ENCODE assay signal across 15 cellular contexts in the genomic region with DNA sequence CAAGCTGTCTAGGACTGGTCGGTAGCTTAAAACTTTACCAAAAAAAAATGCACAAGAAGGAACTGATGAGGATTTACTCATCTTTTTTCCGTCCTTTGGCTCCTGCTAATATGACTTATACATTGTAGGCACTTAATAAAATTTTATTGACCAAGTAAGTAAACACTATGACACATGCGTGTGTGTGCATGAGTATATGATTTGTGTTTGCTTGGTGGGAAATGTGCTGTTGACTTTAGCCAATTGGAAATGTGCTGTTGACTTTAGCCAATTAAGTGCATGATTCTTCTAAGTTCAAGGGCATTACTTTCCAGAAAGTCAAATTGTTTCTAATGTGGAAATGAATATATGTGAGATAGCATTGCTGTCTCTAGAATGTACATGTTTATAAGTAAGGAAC.
DNase-seq lines count a peak whose midpoint lies in the region; ATAC-seq and TF ChIP-seq lines count a peak whose summit lies in the region.
"Had no signal": no experiment of that assay in that cellular context is flagged by ENCODE, and none has a peak within 500 bp of the region (broad histone marks: within the 10 kb centered on the region; RNA-seq: fewer than 3 reads in every experiment).

No MANE protein-coding gene starts in this region.

- H2BK20ac ChIP-seq in IMR-90 (ENCODE audit: low read depth, low read length): no peak overlapping the region

- H3K27me3 ChIP-seq in IMR-90 (ENCODE audit: control insufficient read depth, insufficient read depth, low read length) (no peaks in the 10 kb centered on the region), liver (ENCODE audit: control insufficient read depth in 4 of 4, insufficient read depth in 4 of 4, low read length in 3 of 4) (no peaks in the 10 kb centered on the region), foreskin keratinocyte (no peaks in the 10 kb centered on the region)
- H3K27me3 ChIP-seq in CD8-positive, alpha-beta T cell (ENCODE audit: insufficient read depth, low read length): no peaks in the 10 kb centered on the region

- no peaks in the 10 kb centered on the region for H3K9me3 Mint-ChIP-seq in CD8-positive, alpha-beta T cell
- H3K9me3 Mint-ChIP-seq in activated CD4-positive, alpha-beta memory T cell treated with anti-CD3 and anti-CD28 coated beads for 36 hours: no peaks in the 10 kb centered on the region

- H3K36me3 Mint-ChIP-seq in CD8-positive, alpha-beta T cell: peaks cover 79% of the 10 kb centered on the region
- H3K36me3 Mint-ChIP-seq in activated CD4-positive, alpha-beta memory T cell treated with anti-CD3 and anti-CD28 coated beads for 36 hours: peaks cover 45% of the 10 kb centered on the region

- H3K36me3 ChIP-seq in IMR-90 (ENCODE audit: control insufficient read depth, insufficient read depth, low read length): peaks cover 22% of the 10 kb centered on the region
- H3K36me3 ChIP-seq in liver (ENCODE audit: control insufficient read depth in 4 of 4, insufficient read depth in 3 of 4, low read depth in 1 of 4, low read length in 3 of 4): peaks cover 3 to 39% (median 23%) of the 10 kb centered on the region in 4 donors
- H3K36me3 ChIP-seq in CD8-positive, alpha-beta T cell (ENCODE audit: insufficient read depth, low read length): peaks cover 23% of the 10 kb centered on the region

- H2BK5ac ChIP-seq in IMR-90 (ENCODE audit: low read depth, low read length, poor library complexity, severe bottlenecking): no peak overlapping the region

- no peak for TF ChIP-seq RAD21 in IMR-90 (IDR thresholded peaks at IDR 0.05; ENCODE audit: low read length)
- no peak for TF ChIP-seq RAD21 in liver (IDR thresholded peaks at IDR 0.05)

- no peak overlapping the region for H2BK120ac ChIP-seq in IMR-90 (ENCODE audit: low read depth, low read length)

- no peaks in the 10 kb centered on the region for H3K27me3 Mint-ChIP-seq in CD8-positive, alpha-beta T cell (ENCODE audit: low read depth)
- H3K27me3 Mint-ChIP-seq in activated CD4-positive, alpha-beta memory T cell treated with anti-CD3 and anti-CD28 coated beads for 36 hours: no peaks in the 10 kb centered on the region
- H3K27me3 Mint-ChIP-seq: IgD-negative memory B cell had no signal

- no peak overlapping the region for H3K4ac ChIP-seq in IMR-90 (ENCODE audit: low read depth, low read length)

- CTCF ChIA-PET in IMR-90 (lab: Yijun Ruan, JAX): no interaction called here
- CTCF ChIA-PET in CD8-positive, alpha-beta T cell (lab: Charles Lee): no interaction called here
- CTCF ChIA-PET in activated CD4-positive, alpha-beta memory T cell treated with anti-CD3 and anti-CD28 coated beads for 36 hours (lab: Charles Lee): no interaction called here

- H3K9me3 ChIP-seq in IMR-90 (ENCODE audit: control insufficient read depth, insufficient read depth, low read length) (no peaks in the 10 kb centered on the region), liver (ENCODE audit: control insufficient read depth in 4 of 4, low read length in 3 of 4) (no peaks in the 10 kb centered on the region)
- H3K9me3 ChIP-seq in CD8-positive, alpha-beta T cell (ENCODE audit: low read length): no peaks in the 10 kb centered on the region
- H3K9me3 ChIP-seq: A549 had no signal

- no peaks in the 10 kb centered on the region; the same call in 1 of the 2 replicates for H4K20me1 ChIP-seq in IMR-90 (ENCODE audit: insufficient read depth, low read length)

- 86% methylated on average over 1 of the region's 3 CpGs; no CpG with 5 or more reads in 1 of the 2 experiments for WGBS in IMR-90 (ENCODE audit: extremely low coverage in 2 of 2, insufficient read length in 1 of 2), 2 experiments
- WGBS in liver: 71% methylated on average over 3 of the region's 3 CpGs

- BruUV-seq in IMR-90 (replicated peaks; lab: Mats Ljungman, UMichigan): no TSS peak

- TF ChIP-seq CTCF in 22Rv1 (IDR thresholded peaks at IDR 0.05) (no peak), IMR-90 (conservative IDR thresholded peaks at IDR 0.05; ENCODE audit: low read depth, low read length) (no peak), VCaP (conservative IDR thresholded peaks at IDR 0.05) (no peak), liver (IDR thresholded peaks at IDR 0.05; ENCODE audit: low read depth, low read length, missing input control) (no peak), foreskin keratinocyte (conservative IDR thresholded peaks at IDR 0.05) (no peak)
- TF ChIP-seq CTCF in CD8-positive, alpha-beta T cell (IDR thresholded peaks at IDR 0.05): no peak

- intact Hi-C loops in IMR-90 (cut with micrococcal nuclease): loop anchor here (10.0 kb wide), 1 partner anchor 261 kb away; no protein-coding TSS in a partner anchor
- intact Hi-C loops in CD8-positive, alpha-beta T cell (cut with DNase I, micrococcal nuclease): no loop called here
- intact Hi-C loops in activated CD4-positive, alpha-beta memory T cell treated with anti-CD3 and anti-CD28 coated beads for 36 hours (cut with micrococcal nuclease): no loop called here

- no peak overlapping the region for H3K56ac ChIP-seq in IMR-90 (ENCODE audit: extremely low read depth, insufficient read depth, low read length)

- peaks cover 7% of the 10 kb centered on the region for H3K9me1 ChIP-seq in IMR-90 (ENCODE audit: insufficient read depth, low read length)

- H3K4me1 Mint-ChIP-seq in CD8-positive, alpha-beta T cell (ENCODE audit: low read depth): peaks cover 2% of the 10 kb centered on the region
- peaks cover 5% of the 10 kb centered on the region for H3K4me1 Mint-ChIP-seq in activated CD4-positive, alpha-beta memory T cell treated with anti-CD3 and anti-CD28 coated beads for 36 hours (ENCODE audit: low read depth)
- H3K4me1 Mint-ChIP-seq: IgD-negative memory B cell had no signal

- H3K18ac ChIP-seq in IMR-90 (ENCODE audit: low read depth, low read length): no peak overlapping the region

- in situ Hi-C loops in IMR-90 (cut with MboI; ENCODE audit: low sequenced_read_pairs): no loop called here

- H2AFZ ChIP-seq in IMR-90 (replicated peaks; ENCODE audit: low read length, poor library complexity): no peak overlapping the region

- no peak overlapping the region for H4K8ac ChIP-seq in IMR-90 (ENCODE audit: low read depth in 2 of 2, low read length in 2 of 2)

- no peak overlapping the region for H4K91ac ChIP-seq in IMR-90 (ENCODE audit: insufficient read depth, low read depth, low read length)

- H3K27ac ChIP-seq in 22Rv1 (peak overlapping the region; percentile 41), IMR-90 (ENCODE audit: insufficient read depth, low read length) (no peak overlapping the region), VCaP (peak overlapping the region; percentile 72), liver (ENCODE audit: low read depth in 1 of 2, low read length in 2 of 2) (no peak overlapping the region), foreskin keratinocyte (no peak overlapping the region)
- H3K27ac ChIP-seq in CD8-positive, alpha-beta T cell (ENCODE audit: low read depth, low read length): no peak overlapping the region
- H3K27ac ChIP-seq: A549 had no signal

- peaks cover 21 to 35% of the 10 kb centered on the region in 2 experiments for H3K79me1 ChIP-seq in IMR-90 (ENCODE audit: low read depth in 1 of 2, low read length in 2 of 2)

- POLR2A ChIA-PET in IMR-90 (lab: Charles Lee; ENCODE audit: unreplicated experiment): no interaction called here
- POLR2A ChIA-PET in CD8-positive, alpha-beta T cell (lab: Charles Lee): no interaction called here
- POLR2A ChIA-PET in activated CD4-positive, alpha-beta memory T cell treated with anti-CD3 and anti-CD28 coated beads for 36 hours (lab: Charles Lee): no interaction called here

- H3K23ac ChIP-seq in IMR-90 (ENCODE audit: low read depth, low read length): 0 out of 2 replicates have a peak overlapping the region, but pooled peaks have one; percentile 23

- peaks cover 6% of the 10 kb centered on the region for H3K4me1 ChIP-seq in IMR-90 (ENCODE audit: control insufficient read depth, insufficient read depth, low read length)
- H3K4me1 ChIP-seq in liver (ENCODE audit: control insufficient read depth in 4 of 4, insufficient read depth in 4 of 4, low read length in 3 of 4): peaks cover 0 to 20% (median 10%) of the 10 kb centered on the region in 4 donors
- H3K4me1 ChIP-seq in CD8-positive, alpha-beta T cell (ENCODE audit: insufficient read depth, low read length): no peaks in the 10 kb centered on the region
- no peaks in the 10 kb centered on the region for H3K4me1 ChIP-seq in foreskin keratinocyte

- no peak overlapping the region for H3K14ac ChIP-seq in IMR-90 (replicated peaks; ENCODE audit: low read depth, low read length)

- no peak overlapping the region for H2AK9ac ChIP-seq in IMR-90 (replicated peaks; ENCODE audit: low read depth, low read length, poor library complexity)

- TF ChIP-seq POLR2A in IMR-90 (IDR thresholded peaks at IDR 0.05; ENCODE audit: low read depth, low read length): no peak

- no peak overlapping the region for H3K4me3 Mint-ChIP-seq in CD8-positive, alpha-beta T cell
- no peak overlapping the region for H3K4me3 Mint-ChIP-seq in activated CD4-positive, alpha-beta memory T cell treated with anti-CD3 and anti-CD28 coated beads for 36 hours
- H3K4me3 Mint-ChIP-seq: IgD-negative memory B cell had no signal

- no peak for ATAC-seq in IMR-90 (ENCODE audit: low read depth)
- no peak for ATAC-seq in CD8-positive, alpha-beta T cell
- ATAC-seq in foreskin keratinocyte: no peak
- ATAC-seq: A549 had no signal

- no peak overlapping the region for H4K5ac ChIP-seq in IMR-90 (ENCODE audit: low read depth, low read length)

- DNase-seq in IMR-90 (no peak), foreskin keratinocyte (no peak)
- DNase-seq in CD8-positive, alpha-beta T cell: no peak
- DNase-seq in activated CD4-positive, alpha-beta memory T cell treated with anti-CD3 and anti-CD28 coated beads for 36 hours: no peak
- no peak for DNase-seq in stimulated activated naive CD4-positive, alpha-beta T cell treated with Interleukin-2 at 50 U/mL for 16 hours (lab: John Stamatoyannopoulos, UW)
- DNase-seq: H7, MV-4-11, NCI-H1436 treated with DMSO at 0.1 percent for 48 hours, NCI-H526 treated with DMSO at 0.1 percent for 48 hours, Right ventricle myocardium superior had no signal

- no peak overlapping the region for H3K4me2 ChIP-seq in IMR-90 (ENCODE audit: low read depth, low read length)
- H3K4me2 ChIP-seq: A549 had no signal

- dilution Hi-C loops in IMR-90 (cut with HindIII; ENCODE audit: low sequenced_read_pairs, unreplicated experiment): no loop called here

- no peak overlapping the region for H2BK15ac ChIP-seq in IMR-90 (ENCODE audit: low read depth, low read length)

- no peak overlapping the region for H3K9ac ChIP-seq in IMR-90 (ENCODE audit: low read depth, low read length)
- H3K9ac ChIP-seq in liver (ENCODE audit: low read depth in 1 of 2, low read length in 2 of 2): no peak overlapping the region

- no peak overlapping the region for H2AK5ac ChIP-seq in IMR-90 (ENCODE audit: low read depth, low read length)

- no peak overlapping the region for H3K27ac Mint-ChIP-seq in CD8-positive, alpha-beta T cell
- no peak overlapping the region for H3K27ac Mint-ChIP-seq in activated CD4-positive, alpha-beta memory T cell treated with anti-CD3 and anti-CD28 coated beads for 36 hours

- no peak overlapping the region for H3K4me3 ChIP-seq in IMR-90 (ENCODE audit: insufficient read depth, low read depth, low read length)
- no peak overlapping the region for H3K4me3 ChIP-seq in liver (ENCODE audit: low read depth in 1 of 3, low read length in 3 of 3)
- H3K4me3 ChIP-seq in CD8-positive, alpha-beta T cell (ENCODE audit: low read depth, low read length): no peak overlapping the region
- H3K4me3 ChIP-seq: A549 had no signal

Comparison
In these comparisons a context has a peak if more than half of its experiments do, and no peak if none do; other contexts are left out.
1. H3K27ac ChIP-seq: peak in 22Rv1 (single experiment) and VCaP (single experiment); none in IMR-90 (single experiment), liver (0 of 2), CD8-positive, alpha-beta T cell (single experiment) and foreskin keratinocyte (single experiment).